Comparison of ENCODE assay signal across 14 cellular contexts in the genomic region with DNA sequence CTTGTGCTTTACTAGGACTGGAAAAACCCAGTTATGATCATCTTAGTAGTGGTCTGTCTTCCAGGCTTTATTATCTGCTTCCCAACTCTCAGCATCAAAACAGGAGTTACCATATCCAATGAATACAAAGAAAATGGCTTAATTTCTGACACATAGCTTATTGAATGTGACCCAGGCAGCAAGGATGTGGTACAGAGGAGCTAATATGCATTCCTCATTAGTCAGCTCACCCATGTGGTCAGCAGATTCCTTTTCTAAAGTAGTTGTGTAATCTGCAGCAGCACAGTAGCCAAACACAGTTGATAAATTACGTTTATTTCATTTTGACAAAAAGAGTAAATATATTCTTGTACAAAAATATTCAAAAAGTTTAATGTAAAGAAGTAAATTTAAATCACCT. TPM values are rescaled to one million over a fixed set of nuclear protein-coding genes. Genes with fewer than 3 reads are reported as not detected.
DNase-seq lines count a peak whose midpoint lies in the region; ATAC-seq, FAIRE-seq and TF ChIP-seq lines count a peak whose summit lies in the region.
"Had no signal": no experiment of that assay in that cellular context is flagged by ENCODE, and none has a peak within 500 bp of the region (broad histone marks: within the 10 kb centered on the region; RNA-seq: fewer than 3 reads in every experiment).

No MANE protein-coding gene starts in this region.

- H3K36me3 ChIP-seq in MG63 (no peaks in the 10 kb centered on the region; the same call in 1 of the 2 replicates), HepG2 (replicated peaks in 1 of 2; ENCODE audit: control insufficient read depth in 1 of 2, insufficient read depth in 2 of 2, low read length in 2 of 2) (no peaks in the 10 kb centered on the region)
- H3K36me3 ChIP-seq: ovary had no signal

- H3K27me3 ChIP-seq in MG63 (no peaks in the 10 kb centered on the region), HepG2 (ENCODE audit: control insufficient read depth in 1 of 2, insufficient read depth in 2 of 2, low read length in 2 of 2) (no peaks in the 10 kb centered on the region)
- H3K27me3 ChIP-seq: ovary had no signal

- no peak for TF ChIP-seq CTCF in HepG2 (CRISPR knock-in tag; IDR thresholded peaks at IDR 0.05)

- ATAC-seq in HepG2 (0 out of 3 replicates have a peak, but pooled peaks have one; percentile 21), GM18867 (IDR thresholded peaks at IDR 0.05; ENCODE audit: unreplicated experiment) (no peak)
- no peak for ATAC-seq in activated T-cell treated with anti-CD3 and anti-CD28 coated beads, Interleukin-2, amount 50 U/mL, for 4 hours
- ATAC-seq: CD8-positive, alpha-beta T cell had no signal

- peaks cover 22% of the 10 kb centered on the region for H3K9me3 ChIP-seq in MG63
- H3K9me3 ChIP-seq in HepG2 (ENCODE audit: low read length) = peaks cover 23% of the 10 kb centered on the region
- H3K9me3 ChIP-seq: ovary had no signal

- intact Hi-C loops in HepG2 (cut with micrococcal nuclease; ENCODE audit: unreplicated experiment) = no loop called here

- H3K4me3 ChIP-seq in MG63 = no peak overlapping the region
- no peak overlapping the region for H3K4me3 ChIP-seq in HepG2 (replicated peaks in 1 of 3; ENCODE audit: insufficient read depth in 1 of 3, low read depth in 2 of 3, low read length in 3 of 3)
- H3K4me3 ChIP-seq: ovary had no signal

- H3K4me1 ChIP-seq in HepG2 (ENCODE audit: insufficient read depth, low read length) = peaks cover 45% of the 10 kb centered on the region

- no peaks in the 10 kb centered on the region for H3K4me1 Mint-ChIP-seq in activated T-cell treated with anti-CD3 and anti-CD28 coated beads, Interleukin-2, amount 50 U/mL, for 4 hours (ENCODE audit: low read depth)

- CTCF ChIA-PET in HepG2 (lab: Yijun Ruan, JAX; ENCODE audit: low intra/inter-chr PET ratio, low total read pairs) = no interaction called here

- peaks cover 9% of the 10 kb centered on the region for H3K9me3 Mint-ChIP-seq in activated T-cell treated with anti-CD3 and anti-CD28 coated beads, Interleukin-2, amount 50 U/mL, for 4 hours

- H3K27ac ChIP-seq in HepG2 (ENCODE audit: extremely low read length, insufficient read depth, low read length) = no peak overlapping the region
- H3K27ac ChIP-seq: ovary had no signal

- no peaks in the 10 kb centered on the region for H3K79me2 ChIP-seq in HepG2 (ENCODE audit: insufficient read depth, low read length)

- WGBS in HepG2 (ENCODE audit: low lambda C conversion rate) = 71% methylated on average over 1 of the region's 1 CpG

- no peaks in the 10 kb centered on the region for H3K27me3 Mint-ChIP-seq in activated T-cell treated with anti-CD3 and anti-CD28 coated beads, Interleukin-2, amount 50 U/mL, for 4 hours (ENCODE audit: low read depth)

- H3K4me2 ChIP-seq in HepG2 (ENCODE audit: low read depth, low read length) = no peak overlapping the region

- in situ Hi-C loops in HepG2 (cut with HindIII; ENCODE audit: extremely low pct_ligation_motif_present, low pct_unique_long_range_greater_than_20kb) = no loop called here

- no peak overlapping the region for H3K4me3 Mint-ChIP-seq in activated T-cell treated with anti-CD3 and anti-CD28 coated beads, Interleukin-2, amount 50 U/mL, for 4 hours
- H3K4me3 Mint-ChIP-seq: CD8-positive, alpha-beta T cell had no signal

- no peak overlapping the region for H2AFZ ChIP-seq in HepG2 (ENCODE audit: low read length)

- TF ChIP-seq POLR2A in HepG2 (IDR thresholded peaks at IDR 0.05; ENCODE audit: insufficient read depth in 1 of 2, low read depth in 2 of 2, low read length in 2 of 2) = no peak

- TF ChIP-seq EP300 in HepG2 (IDR thresholded peaks at IDR 0.05; ENCODE audit: low read depth in 2 of 2, low read length in 2 of 2) (no peak), HepG2 (CRISPR knock-in tag; IDR thresholded peaks at IDR 0.05; ENCODE audit: borderline replicate concordance) (no peak)

- no TSS peak for BruUV-seq in HepG2 (replicated peaks; lab: Mats Ljungman, UMichigan)

- no peak for TF ChIP-seq RAD21 in HepG2 (CRISPR knock-in tag; IDR thresholded peaks at IDR 0.05)

- DNase-seq in AG20443 (ENCODE audit: low spot score) = peak; percentile 89
- DNase-seq in MG63 = peak; percentile 60
- peak; percentile 71 for DNase-seq in HepG2 (ENCODE audit: low spot score)
- no peak for DNase-seq in activated T-cell treated with anti-CD3 and anti-CD28 coated beads, Interleukin-2, amount 50 U/mL, for 4 hours
- no peak for DNase-seq in NCI-H510A treated with DMSO at 0.1 percent for 48 hours (lab: John Stamatoyannopoulos, UW)
- DNase-seq in NCI-H1694 (lab: John Stamatoyannopoulos, UW) = no peak
- DNase-seq: activated CD4-positive, alpha-beta T cell treated with anti-CD3 and anti-CD28 coated beads, Interleukin-2, amount 50 U/mL, for 4 hours; amygdala; CD8-positive, alpha-beta T cell; NCI-H2029 treated with DMSO at 0.1 percent for 48 hours; ovary; SHP77 treated with DMSO at 0.1 percent for 48 hours had no signal

- peak; percentile 98 for FAIRE-seq in endometrium (lab: Jason Lieb, UNC)
- FAIRE-seq in HepG2 (lab: Jason Lieb, UNC) = no peak

- H3K36me3 Mint-ChIP-seq in activated T-cell treated with anti-CD3 and anti-CD28 coated beads, Interleukin-2, amount 50 U/mL, for 4 hours (ENCODE audit: insufficient read depth) = peaks cover 18% of the 10 kb centered on the region

- no peak overlapping the region for H3K9ac ChIP-seq in HepG2 (ENCODE audit: insufficient read depth, low read depth, low read length)

- no peaks in the 10 kb centered on the region for H4K20me1 ChIP-seq in HepG2 (ENCODE audit: insufficient read depth, low read length)

- POLR2A ChIA-PET in HepG2 (lab: Yijun Ruan, JAX) = no interaction called here

TF ChIP-seq in HepG2, 621 proteins besides CTCF, POLR2A, EP300 and RAD21 (continues in another document):
- TF ChIP-seq CEBPB (IDR thresholded peaks at IDR 0.05; ENCODE audit: borderline replicate concordance, low read depth, low read length) = peak; percentile 63; the same call in 1 of the 2 replicates
- TF ChIP-seq, protein P1, sequence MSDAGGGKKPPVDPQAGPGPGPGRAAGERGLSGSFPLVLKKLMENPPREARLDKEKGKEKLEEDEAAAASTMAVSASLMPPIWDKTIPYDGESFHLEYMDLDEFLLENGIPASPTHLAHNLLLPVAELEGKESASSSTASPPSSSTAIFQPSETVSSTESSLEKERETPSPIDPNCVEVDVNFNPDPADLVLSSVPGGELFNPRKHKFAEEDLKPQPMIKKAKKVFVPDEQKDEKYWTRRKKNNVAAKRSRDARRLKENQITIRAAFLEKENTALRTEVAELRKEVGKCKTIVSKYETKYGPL (CRISPR knock-in tag; IDR thresholded peaks at IDR 0.05) = peak; percentile 71; the same call in 1 of the 2 replicates
- TF ChIP-seq MAFK (conservative IDR thresholded peaks at IDR 0.05 in 1 of 2, IDR thresholded peaks at IDR 0.05 in 1 of 2; ENCODE audit: low read length in 2 of 2) = peak; percentile 17 to 23; a peak in 2 of 4 replicates
- 0 out of 2 replicates have a peak, but pooled peaks have one; percentile 13 for TF ChIP-seq GATAD2A (CRISPR knock-in tag; IDR thresholded peaks at IDR 0.05)
- no peak for TF ChIP-seq ZMYM4 (CRISPR knock-in tag; IDR thresholded peaks at IDR 0.05)
- no peak for TF ChIP-seq ZNF558 (CRISPR knock-in tag; IDR thresholded peaks at IDR 0.05; ENCODE audit: borderline replicate concordance)
- TF ChIP-seq ZNF432 (CRISPR knock-in tag; IDR thresholded peaks at IDR 0.05; ENCODE audit: borderline replicate concordance) = no peak
- 0 out of 2 replicates have a peak, but pooled peaks have one; percentile 13 for TF ChIP-seq RCOR2 (CRISPR knock-in tag; IDR thresholded peaks at IDR 0.05)

RNA-seq across cellular contexts. Expression of gene TSPYL6, which starts 43.6 kb away (rescaled TPM):
- not detected in 2 replicates for total RNA-seq in MG63 (2014; rRNA removed; shearing (Covaris generic); ENCODE audit: low replicate concordance)
- not detected in 2 replicates for total RNA-seq in HepG2 (2016; rRNA removed; fragmentation: Illumina TruSeq; extraction: Trizol)
- not detected in 2 replicates for total RNA-seq in HepG2 (2016; cell fraction: cytosol; rRNA removed; fragmentation: Illumina TruSeq; extraction: Trizol; ENCODE audit: low read depth)
- not detected in 2 replicates for total RNA-seq in HepG2 (2016; cell fraction: insoluble cytoplasmic fraction; rRNA removed; fragmentation: Illumina TruSeq; extraction: Trizol)
- total RNA-seq in HepG2 (2016; cell fraction: membrane; rRNA removed; fragmentation: Illumina TruSeq; extraction: Trizol) = not detected in 2 replicates
- not detected in 2 replicates for total RNA-seq in HepG2 (2016; cell fraction: nucleus; rRNA removed; fragmentation: Illumina TruSeq; extraction: Trizol)
- polyA plus RNA-seq in HepG2 (2011; rRNA removed) = 0.03 and 0.05 TPM in 2 replicates
- polyA plus RNA-seq in HepG2 (2011; cell fraction: cytosol; rRNA removed) = not detected in 2 replicates
- polyA plus RNA-seq in HepG2 (2011; cell fraction: nucleus; rRNA removed) = 0.05 TPM in 1 of 2 replicates, not detected in the other
- polyA plus RNA-seq in HepG2 (2012) = 0.08 TPM in 1 of 2 replicates, not detected in the other
- not detected in 2 replicates for polyA plus RNA-seq in HepG2 (2016; cell fraction: cytosol; fragmentation: Illumina TruSeq; extraction: Trizol; ENCODE audit: low read depth)
- polyA plus RNA-seq in HepG2 (2016; cell fraction: insoluble cytoplasmic fraction; fragmentation: Illumina TruSeq; extraction: Trizol; ENCODE audit: low read depth) = not detected in 2 replicates
- polyA plus RNA-seq in HepG2 (2016; cell fraction: membrane; fragmentation: Illumina TruSeq; extraction: Trizol; ENCODE audit: low read depth) = not detected in 2 replicates
- polyA plus RNA-seq in HepG2 (2016; cell fraction: nucleus; fragmentation: Illumina TruSeq; extraction: Trizol; ENCODE audit: insufficient read depth, low read depth) = not detected in 2 replicates
- polyA minus RNA-seq in HepG2 (2011; rRNA and poly(A)+ RNA removed; ENCODE audit: low replicate concordance) = 0.08 TPM in 1 of 2 replicates, not detected in the other
- not detected in 2 replicates for polyA minus RNA-seq in HepG2 (2011; cell fraction: cytosol; rRNA and poly(A)+ RNA removed)
- polyA minus RNA-seq in HepG2 (2011; cell fraction: nucleus; rRNA and poly(A)+ RNA removed) = 0.26 TPM in 1 of 2 replicates, not detected in the other
- not detected for total RNA-seq in activated T-cell treated with anti-CD3 and anti-CD28 coated beads, Interleukin-2, amount 50 U/mL, for 4 hours
- total RNA-seq: CD8-positive, alpha-beta T cell had no signal

Comparison
In these comparisons a context has a peak if more than half of its experiments do, and no peak if none do; other contexts are left out.
1. DNase-seq: peak in AG20443 (single experiment), MG63 (single experiment) and HepG2 (single experiment); none in activated T-cell treated with anti-CD3 and anti-CD28 coated beads, Interleukin-2, amount 50 U/mL, for 4 hours (single experiment), NCI-H510A treated with DMSO at 0.1 percent for 48 hours (single experiment) and NCI-H1694 (single experiment).